2 cellular contexts compared by ENCODE assay signal in genomic region chr5:135462304-135462703, GRCh38.
TF ChIP-seq lines count a peak whose summit lies in the region.

No MANE protein-coding gene starts in this region.

TF ChIP-seq in GM12878, 131 proteins besides CTCF, POLR2A, EP300 and RAD21:
- TF ChIP-seq SMC3 (IDR thresholded peaks at IDR 0.05; ENCODE audit: borderline replicate concordance, low read length) (peak; percentile 25; the same call in 1 of the 2 replicates), NKRF (conservative IDR thresholded peaks at IDR 0.05) (no peak), TCF12 (IDR thresholded peaks at IDR 0.05; ENCODE audit: low read depth, low read length) (0 out of 2 replicates have a peak, but pooled peaks have one; percentile 22)

TF ChIP-seq in HepG2, 621 proteins besides CTCF, POLR2A, EP300 and RAD21 (continues in another document):
- no peak for TF ChIP-seq ZNF549 (CRISPR knock-in tag; IDR thresholded peaks at IDR 0.05)
- TF ChIP-seq AKNA (CRISPR knock-in tag; IDR thresholded peaks at IDR 0.05; ENCODE audit: borderline replicate concordance), result no peak
- TF ChIP-seq MLLT10 (CRISPR knock-in tag; IDR thresholded peaks at IDR 0.05), result no peak
- no peak for TF ChIP-seq ZNF503 (CRISPR knock-in tag; IDR thresholded peaks at IDR 0.05)
- no peak for TF ChIP-seq ZFP62 (CRISPR knock-in tag; IDR thresholded peaks at IDR 0.05)
- TF ChIP-seq GPN1 (CRISPR knock-in tag; IDR thresholded peaks at IDR 0.05; ENCODE audit: borderline replicate concordance), result no peak
- TF ChIP-seq CHD4 (IDR thresholded peaks at IDR 0.05; ENCODE audit: borderline replicate concordance, low read length), result no peak
- no peak for TF ChIP-seq RFX3 (CRISPR knock-in tag; IDR thresholded peaks at IDR 0.05)
- no peak for TF ChIP-seq SRF (IDR thresholded peaks at IDR 0.05; ENCODE audit: low read depth, low read length)
- 0 out of 2 replicates have a peak, but pooled peaks have one; percentile 12 for TF ChIP-seq RXRB (CRISPR knock-in tag; IDR thresholded peaks at IDR 0.05; ENCODE audit: borderline replicate concordance)
- TF ChIP-seq CEBPG (CRISPR knock-in tag; IDR thresholded peaks at IDR 0.05), result peak; percentile 36; the same call in 1 of the 2 replicates
- no peak for TF ChIP-seq SMARCE1 (IDR thresholded peaks at IDR 0.05; ENCODE audit: borderline replicate concordance)
- peak; percentile 83 for TF ChIP-seq STAG1 (CRISPR knock-in tag; IDR thresholded peaks at IDR 0.05)
- TF ChIP-seq XRCC5 (optimal IDR thresholded peaks at IDR 0.05; ENCODE audit: low read length), result peak; percentile 95
- no peak for TF ChIP-seq ZNF629 (CRISPR knock-in tag; conservative IDR thresholded peaks at IDR 0.05)
- TF ChIP-seq MBD4 (IDR thresholded peaks at IDR 0.05; ENCODE audit: borderline replicate concordance, low read length), result no peak
- TF ChIP-seq NFIC (IDR thresholded peaks at IDR 0.05; ENCODE audit: low read length), result no peak
- no peak for TF ChIP-seq ZBTB34 (CRISPR knock-in tag; IDR thresholded peaks at IDR 0.05)
- no peak for TF ChIP-seq ZNF142 (CRISPR knock-in tag; IDR thresholded peaks at IDR 0.05)
- no peak for TF ChIP-seq HMG20B (CRISPR knock-in tag; conservative IDR thresholded peaks at IDR 0.05)
- peak; percentile 45 for TF ChIP-seq TEAD3 (CRISPR knock-in tag; optimal IDR thresholded peaks at IDR 0.05; ENCODE audit: borderline replicate concordance)
- no peak for TF ChIP-seq MIER2 (CRISPR knock-in tag; IDR thresholded peaks at IDR 0.05)
- TF ChIP-seq GABPA (IDR thresholded peaks at IDR 0.05; ENCODE audit: low read depth, low read length), result no peak
- 0 out of 2 replicates have a peak, but pooled peaks have one; percentile 30 for TF ChIP-seq GABPA (CRISPR knock-in tag; IDR thresholded peaks at IDR 0.05; ENCODE audit: low read depth)
- 0 out of 2 replicates have a peak, but pooled peaks have one; percentile 29 for TF ChIP-seq ZSCAN9 (CRISPR knock-in tag; IDR thresholded peaks at IDR 0.05; ENCODE audit: borderline replicate concordance)
- no peak for TF ChIP-seq SP5 (CRISPR knock-in tag; IDR thresholded peaks at IDR 0.05; ENCODE audit: borderline replicate concordance, low read depth)
- no peak for TF ChIP-seq CREBL2 (CRISPR knock-in tag; IDR thresholded peaks at IDR 0.05; ENCODE audit: borderline replicate concordance)
- TF ChIP-seq ZNF318 (CRISPR knock-in tag; IDR thresholded peaks at IDR 0.05), result no peak
- no peak for TF ChIP-seq ZNF12 (CRISPR knock-in tag; IDR thresholded peaks at IDR 0.05)
- no peak for TF ChIP-seq ZBTB44 (CRISPR knock-in tag; IDR thresholded peaks at IDR 0.05)
